In genomic region chr11:133269272-133269671, GRCh38 we compare ENCODE assay signal across 11 cellular contexts.
DNase-seq lines count a peak whose midpoint lies in the region; ATAC-seq, FAIRE-seq and TF ChIP-seq lines count a peak whose summit lies in the region.
"Had no signal": no experiment of that assay in that cellular context is flagged by ENCODE, and none has a peak within 500 bp of the region (broad histone marks: within the 10 kb centered on the region; RNA-seq: fewer than 3 reads in every experiment).

No MANE protein-coding gene starts in this region.

- H3K27me3 ChIP-seq in brain microvascular endothelial cell (replicated peaks), result no peaks in the 10 kb centered on the region

- peak; percentile 79 for FAIRE-seq in GM18507 (lab: Jason Lieb, UNC)
- FAIRE-seq: HTR-8/SVneo had no signal

- H3K36me3 ChIP-seq in brain microvascular endothelial cell (replicated peaks), result no peaks in the 10 kb centered on the region

- no peak overlapping the region for H3K4me3 Mint-ChIP-seq in endothelial cell (ENCODE audit: unreplicated experiment)

- peak; percentile 12 for DNase-seq in GM18507 (ENCODE audit: extremely low spot score, insufficient read length, low read depth)
- no peak for DNase-seq in anterior cingulate cortex (lab: John Stamatoyannopoulos, UW)
- no peak for DNase-seq in NCI-H2171 treated with DMSO at 0.1 percent for 48 hours (lab: John Stamatoyannopoulos, UW)
- no peak for DNase-seq in brain microvascular endothelial cell
- DNase-seq in endothelial cell (ENCODE audit: low spot score), result no peak
- DNase-seq: C1 segment of cervical spinal cord, NCI-H1417 treated with DMSO at 0.1 percent for 48 hours had no signal

- no peaks in the 10 kb centered on the region for H3K27me3 Mint-ChIP-seq in endothelial cell (ENCODE audit: unreplicated experiment)

- H3K9me3 Mint-ChIP-seq in endothelial cell (ENCODE audit: unreplicated experiment), result no peaks in the 10 kb centered on the region

- no peak overlapping the region for H3K27ac ChIP-seq in brain microvascular endothelial cell

- in situ Hi-C loops in brain microvascular endothelial cell (cut with HindIII; ENCODE audit: low pct_ligation_motif_present, low sequenced_read_pairs), result no loop called here

- TF ChIP-seq CTCF in brain microvascular endothelial cell (IDR thresholded peaks at IDR 0.05; ENCODE audit: low read depth, low read length, missing control alignments), result no peak
- TF ChIP-seq CTCF in endothelial cell (IDR thresholded peaks at IDR 0.05; ENCODE audit: unreplicated experiment), result no peak

- no peaks in the 10 kb centered on the region for H3K36me3 Mint-ChIP-seq in endothelial cell (ENCODE audit: low read depth, unreplicated experiment)

- H3K27ac Mint-ChIP-seq in endothelial cell (ENCODE audit: unreplicated experiment), result no peak overlapping the region

- H3K4me1 Mint-ChIP-seq in endothelial cell (ENCODE audit: unreplicated experiment), result no peaks in the 10 kb centered on the region

- no peak overlapping the region for H3K4me3 ChIP-seq in brain microvascular endothelial cell (ENCODE audit: low read depth, low read length)

- peak; percentile 94 for ATAC-seq in GM19438 (IDR thresholded peaks at IDR 0.05; ENCODE audit: low read depth, unreplicated experiment)
- ATAC-seq in HG02852 (IDR thresholded peaks at IDR 0.05; ENCODE audit: unreplicated experiment), result peak; percentile 96
- peak; percentile 95 for ATAC-seq in HG03520 (IDR thresholded peaks at IDR 0.05; ENCODE audit: unreplicated experiment)
